34 cellular contexts compared by ENCODE assay signal in genomic region chr3:65516998-65517397, GRCh38.
"Had no signal": no experiment of that assay in that cellular context is flagged by ENCODE, and none has a peak within 500 bp of the region (broad histone marks: within the 10 kb centered on the region; RNA-seq: fewer than 3 reads in every experiment).

No MANE protein-coding gene starts in this region.

- H3K27ac ChIP-seq: adrenal gland, body of pancreas, brain microvascular endothelial cell, breast epithelium, VCaP had no signal

- H3K27me3 Mint-ChIP-seq: activated CD4-positive, alpha-beta memory T cell treated with anti-CD3 and anti-CD28 coated beads, Interleukin-2, amount 10 ng/mL, durations not matched to agents 7 days and 5 days; activated CD4-positive, alpha-beta T cell treated with anti-CD3 and anti-CD28 coated beads for 36 hours; activated CD4-positive, alpha-beta T cell treated with anti-CD3 and anti-CD28 coated beads, Interleukin-2, amount 10 ng/mL, durations not matched to agents 7 days and 5 days; activated CD8-positive, alpha-beta memory T cell treated with anti-CD3 and anti-CD28 coated beads, Interleukin-2, amount 10 ng/mL, durations not matched to agents 7 days and 5 days; activated naive CD8-positive, alpha-beta T cell treated with anti-CD3 and anti-CD28 coated beads for 36 hours; activated T-cell treated with anti-CD3 and anti-CD28 coated beads, Interleukin-2, amount 50 U/mL, for 24 hours had no signal

- H3K4me3 ChIP-seq: adrenal gland, body of pancreas, breast epithelium had no signal

- H3K27ac Mint-ChIP-seq: activated CD4-positive, alpha-beta memory T cell treated with anti-CD3 and anti-CD28 coated beads, Interleukin-2, amount 10 ng/mL, durations not matched to agents 7 days and 5 days; activated CD4-positive, alpha-beta T cell treated with anti-CD3 and anti-CD28 coated beads for 36 hours; activated CD4-positive, alpha-beta T cell treated with anti-CD3 and anti-CD28 coated beads, Interleukin-2, amount 10 ng/mL, durations not matched to agents 7 days and 5 days; activated CD8-positive, alpha-beta memory T cell treated with anti-CD3 and anti-CD28 coated beads, Interleukin-2, amount 10 ng/mL, durations not matched to agents 7 days and 5 days; activated CD8-positive, alpha-beta T cell treated with anti-CD3 and anti-CD28 coated beads, Interleukin-2, amount 10 ng/mL, durations not matched to agents 7 days and 5 days; activated naive CD4-positive, alpha-beta T cell treated with anti-CD3 and anti-CD28 coated beads for 36 hours; activated naive CD4-positive, alpha-beta T cell treated with anti-CD3 and anti-CD28 coated beads, Interleukin-2, amount 50 U/mL, for 72 hours; activated naive CD8-positive, alpha-beta T cell treated with anti-CD3 and anti-CD28 coated beads for 36 hours; activated T-cell treated with anti-CD3 and anti-CD28 coated beads, Interleukin-2, amount 50 U/mL, for 24 hours; activated T-helper 2 cell treated with anti-CD3 and anti-CD28 coated beads, Interferon-gamma antibody, Interleukin-2, Interleukin-4, amounts not matched to agents 10 μg/mL and 5 μg/mL and 100 μg/mL, durations not matched to agents 14 hours and 24 hours and 36 hours; T-helper 1 cell treated with Interleukin-12 subunit alpha and Interleukin-12 subunit beta and Interleukin-4 antibody, amounts not matched to agents 30 μg/mL and 1 μg/mL, for 36 hours; T-helper 2 cell treated with Interferon-gamma antibody and Interleukin-4, amounts not matched to agents 5 μg/mL and 100 μg/mL, for 36 hours had no signal

- DNase-seq: activated CD4-positive, alpha-beta memory T cell treated with anti-CD3 and anti-CD28 coated beads, Interleukin-2, amount 10 ng/mL, durations not matched to agents 7 days and 5 days; activated CD4-positive, alpha-beta T cell treated with anti-CD3 and anti-CD28 coated beads for 1 hour; activated CD4-positive, alpha-beta T cell treated with anti-CD3 and anti-CD28 coated beads for 36 hours; activated CD4-positive, alpha-beta T cell treated with anti-CD3 and anti-CD28 coated beads for 48 hours; activated CD4-positive, alpha-beta T cell treated with anti-CD3 and anti-CD28 coated beads, Interleukin-2, amount 10 ng/mL, durations not matched to agents 7 days and 5 days; activated CD4-positive, alpha-beta T cell treated with anti-CD3 and anti-CD28 coated beads, Interleukin-2, amount 50 U/mL, for 48 hours; activated CD4-positive, CD25-positive, alpha-beta regulatory T cell; activated CD8-positive, alpha-beta memory T cell treated with anti-CD3 and anti-CD28 coated beads for 24 hours; activated CD8-positive, alpha-beta memory T cell treated with anti-CD3 and anti-CD28 coated beads, Interleukin-2, amount 10 ng/mL, durations not matched to agents 7 days and 5 days; activated CD8-positive, alpha-beta memory T cell treated with anti-CD3 and anti-CD28 coated beads, Interleukin-2, amount 50 U/mL, for 48 hours; activated CD8-positive, alpha-beta T cell treated with anti-CD3 and anti-CD28 coated beads, Interleukin-2, amount 10 ng/mL, durations not matched to agents 7 days and 5 days; activated effector memory CD4-positive, alpha-beta T cell treated with Interleukin-2 at 50 U/mL for 16 hours; activated gamma-delta T cell; activated naive CD4-positive, alpha-beta T cell; activated naive CD4-positive, alpha-beta T cell treated with anti-CD3 and anti-CD28 coated beads for 36 hours; activated naive CD4-positive, alpha-beta T cell treated with anti-CD3 and anti-CD28 coated beads, Interleukin-2, amount 50 U/mL, for 16 hours; activated naive CD8-positive, alpha-beta T cell treated with anti-CD3 and anti-CD28 coated beads for 36 hours; activated T-cell treated with anti-CD3 and anti-CD28 coated beads, Interleukin-2, amount 50 U/mL, for 24 hours; activated T-cell treated with anti-CD3 and anti-CD28 coated beads, Interleukin-2, amount 50 U/mL, for 48 hours; adrenal gland; amniotic stem cell; aorta; body of pancreas; brain microvascular endothelial cell; central memory CD4-positive, alpha-beta T cell; T-helper 2 cell; T-helper 9 cell had no signal

- ATAC-seq: activated CD4-positive, alpha-beta T cell treated with anti-CD3 and anti-CD28 coated beads for 36 hours; activated CD4-positive, CD25-positive, alpha-beta regulatory T cell treated with anti-CD3 and anti-CD28 coated beads, Interleukin-2, amount 50 U/mL, for 24 hours; activated CD8-positive, alpha-beta memory T cell treated with anti-CD3 and anti-CD28 coated beads, Interleukin-2, amount 10 ng/mL, durations not matched to agents 7 days and 5 days; activated CD8-positive, alpha-beta T cell treated with anti-CD3 and anti-CD28 coated beads, Interleukin-2, amount 10 ng/mL, durations not matched to agents 7 days and 5 days; activated naive CD4-positive, alpha-beta T cell treated with anti-CD3 and anti-CD28 coated beads, Interleukin-2, amount 50 U/mL, for 72 hours; body of pancreas had no signal

- H3K27me3 ChIP-seq: adrenal gland, body of pancreas, brain microvascular endothelial cell, breast epithelium had no signal

- H3K36me3 Mint-ChIP-seq: activated CD8-positive, alpha-beta memory T cell treated with anti-CD3 and anti-CD28 coated beads, Interleukin-2, amount 10 ng/mL, durations not matched to agents 7 days and 5 days; activated naive CD4-positive, alpha-beta T cell treated with anti-CD3 and anti-CD28 coated beads, Interleukin-2, amount 50 U/mL, for 72 hours; activated naive CD8-positive, alpha-beta T cell treated with anti-CD3 and anti-CD28 coated beads for 36 hours had no signal

- H3K4me1 Mint-ChIP-seq: activated CD4-positive, alpha-beta memory T cell treated with anti-CD3 and anti-CD28 coated beads, Interleukin-2, amount 10 ng/mL, durations not matched to agents 7 days and 5 days; activated CD4-positive, alpha-beta T cell treated with anti-CD3 and anti-CD28 coated beads for 36 hours; activated CD4-positive, alpha-beta T cell treated with anti-CD3 and anti-CD28 coated beads, Interleukin-2, amount 10 ng/mL, durations not matched to agents 7 days and 5 days; activated CD8-positive, alpha-beta memory T cell treated with anti-CD3 and anti-CD28 coated beads, Interleukin-2, amount 10 ng/mL, durations not matched to agents 7 days and 5 days; activated naive CD8-positive, alpha-beta T cell treated with anti-CD3 and anti-CD28 coated beads for 36 hours had no signal

- H3K9me3 ChIP-seq: adrenal gland, body of pancreas, breast epithelium had no signal

- H3K4me1 ChIP-seq: adrenal gland, body of pancreas, breast epithelium had no signal

- H3K36me3 ChIP-seq: adrenal gland, brain microvascular endothelial cell, breast epithelium had no signal

- H3K4me3 Mint-ChIP-seq: activated CD4-positive, alpha-beta memory T cell treated with anti-CD3 and anti-CD28 coated beads, Interleukin-2, amount 10 ng/mL, durations not matched to agents 7 days and 5 days; activated CD4-positive, alpha-beta T cell treated with anti-CD3 and anti-CD28 coated beads for 36 hours; activated CD4-positive, alpha-beta T cell treated with anti-CD3 and anti-CD28 coated beads, Interleukin-2, amount 10 ng/mL, durations not matched to agents 7 days and 5 days; activated CD8-positive, alpha-beta memory T cell treated with anti-CD3 and anti-CD28 coated beads, Interleukin-2, amount 10 ng/mL, durations not matched to agents 7 days and 5 days; activated CD8-positive, alpha-beta T cell treated with anti-CD3 and anti-CD28 coated beads, Interleukin-2, amount 10 ng/mL, durations not matched to agents 7 days and 5 days; activated naive CD4-positive, alpha-beta T cell treated with anti-CD3 and anti-CD28 coated beads for 36 hours; activated naive CD8-positive, alpha-beta T cell treated with anti-CD3 and anti-CD28 coated beads for 36 hours; activated T-cell treated with anti-CD3 and anti-CD28 coated beads, Interleukin-2, amount 50 U/mL, for 24 hours; T-helper 1 cell treated with Interleukin-12 subunit alpha and Interleukin-12 subunit beta and Interleukin-4 antibody, amounts not matched to agents 30 μg/mL and 1 μg/mL, for 36 hours; T-helper 2 cell treated with Interferon-gamma antibody and Interleukin-4, amounts not matched to agents 5 μg/mL and 100 μg/mL, for 36 hours had no signal
